8 cellular contexts compared by ENCODE assay signal in the genomic region with DNA sequence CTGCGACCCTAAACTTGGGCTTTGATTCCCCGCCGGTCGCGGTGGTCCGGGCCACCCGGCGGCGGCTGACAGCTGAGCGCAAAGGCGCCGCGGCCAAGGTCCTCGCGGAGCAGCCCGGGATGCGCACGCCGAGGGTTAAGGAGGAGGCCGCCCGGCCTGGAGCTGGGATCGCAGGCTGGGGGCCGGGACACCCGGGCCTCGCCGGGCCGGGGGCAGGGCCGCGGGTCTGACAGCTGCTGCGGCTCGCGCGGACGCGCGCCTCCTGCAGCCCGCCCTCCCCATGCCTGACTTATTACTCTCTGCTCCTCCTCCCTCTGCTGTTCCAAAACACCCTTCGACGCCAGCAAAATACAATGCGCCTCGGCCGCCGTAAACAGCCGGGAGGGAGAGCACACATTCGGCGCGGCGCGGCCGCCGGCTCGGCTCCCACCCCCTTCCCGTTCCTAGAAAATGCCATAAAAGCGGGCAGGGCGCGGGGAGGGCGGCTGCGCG. TPM values are rescaled to one million over a fixed set of nuclear protein-coding genes. Genes with fewer than 3 reads are reported as not detected.
DNase-seq lines count a peak whose midpoint lies in the region; ATAC-seq and TF ChIP-seq lines count a peak whose summit lies in the region.

No MANE protein-coding gene starts in this region.

- H3K9me3 ChIP-seq in HUES6 (ENCODE audit: control insufficient read depth, insufficient read depth, low read depth, low read length) (no peaks in the 10 kb centered on the region), cardiac muscle cell (ENCODE audit: low read depth) (no peaks in the 10 kb centered on the region), ovary (no peaks in the 10 kb centered on the region), upper lobe of right lung (no peaks in the 10 kb centered on the region)

- no peaks in the 10 kb centered on the region for H3K36me3 ChIP-seq in ACC112 (ENCODE audit: insufficient read depth, low read length)
- H3K36me3 ChIP-seq in HUES6 (ENCODE audit: control insufficient read depth, insufficient read depth, low read length): no peaks in the 10 kb centered on the region
- no peaks in the 10 kb centered on the region for H3K36me3 ChIP-seq in cardiac muscle cell
- no peaks in the 10 kb centered on the region for H3K36me3 ChIP-seq in ovary
- H3K36me3 ChIP-seq in upper lobe of right lung: no peaks in the 10 kb centered on the region

- 1% methylated on average over 55 to 59 of the region's 59 CpGs for WGBS in ovary, 3 donors

- peak; percentile 51 for DNase-seq in SK-N-DZ (ENCODE audit: low spot score)
- peak; percentile 18 for DNase-seq in activated naive CD8-positive, alpha-beta T cell treated with anti-CD3 and anti-CD28 coated beads, Interleukin-2, amount 50 U/mL, for 16 hours (ENCODE audit: low read depth, low spot score)
- peak; percentile 71 to 72 for DNase-seq in cardiac muscle cell (ENCODE audit: low read depth in 1 of 2, low spot score in 1 of 2)
- peak; percentile 80 to 87 (median 84) for DNase-seq in ovary
- DNase-seq in upper lobe of right lung: peak; percentile 76

- peak overlapping the region; percentile 82 for H3K9ac ChIP-seq in HUES6 (ENCODE audit: low read length)

- no peaks in the 10 kb centered on the region for H3K79me2 ChIP-seq in ACC112 (ENCODE audit: control insufficient read depth, insufficient read depth, low read length, unreplicated experiment)

- intact Hi-C loops in ovary (cut with DNase I): loop anchor here in 3 of 4 donors (2.0 to 10.0 kb wide), 4 partner anchors 77 to 179 kb away; no protein-coding TSS in a partner anchor
- intact Hi-C loops in upper lobe of right lung (cut with DNase I): no loop called here

- peak; percentile 38 for TF ChIP-seq POLR2A in ovary (IDR thresholded peaks at IDR 0.05)

- ATAC-seq in GM19035 (IDR thresholded peaks at IDR 0.05; ENCODE audit: unreplicated experiment) (peak; percentile 38), upper lobe of right lung (peak; percentile 70)

- H2AFZ ChIP-seq in ACC112 (ENCODE audit: low read length, unreplicated experiment): peak overlapping the region; percentile 73

- H3K4me3 ChIP-seq in ACC112 (ENCODE audit: low read depth, low read length): peak overlapping the region; percentile 75
- H3K4me3 ChIP-seq in HUES6 (ENCODE audit: low read depth, low read length): peak overlapping the region; percentile 83
- H3K4me3 ChIP-seq in cardiac muscle cell: peak overlapping the region; percentile 87
- H3K4me3 ChIP-seq in ovary: peak overlapping the region; percentile 58
- peak overlapping the region; percentile 65 for H3K4me3 ChIP-seq in upper lobe of right lung

- H3K27ac ChIP-seq in ACC112 (ENCODE audit: low read depth, low read length) (no peak overlapping the region), HUES6 (ENCODE audit: low read depth, low read length) (no peak overlapping the region), cardiac muscle cell (peak overlapping the region; percentile 62), ovary (peak overlapping the region; percentile 94 to 97), upper lobe of right lung (peak overlapping the region; percentile 65)

- TF ChIP-seq CTCF in cardiac muscle cell (IDR thresholded peaks at IDR 0.05; ENCODE audit: low read depth, low read length): peak; percentile 2
- TF ChIP-seq CTCF in ovary (IDR thresholded peaks at IDR 0.05): peak in 1 of 3 donors; percentile 14
- no peak for TF ChIP-seq CTCF in upper lobe of right lung (IDR thresholded peaks at IDR 0.05)

- no peaks in the 10 kb centered on the region for H3K4me1 ChIP-seq in ACC112 (ENCODE audit: control insufficient read depth, insufficient read depth, low read length, unreplicated experiment)
- peaks cover 32% of the 10 kb centered on the region for H3K4me1 ChIP-seq in HUES6 (ENCODE audit: control insufficient read depth, insufficient read depth, low read length)
- peaks cover 26% of the 10 kb centered on the region for H3K4me1 ChIP-seq in cardiac muscle cell (ENCODE audit: low read depth)
- H3K4me1 ChIP-seq in ovary (ENCODE audit: insufficient read depth): peaks cover 4% of the 10 kb centered on the region
- peaks cover 9% of the 10 kb centered on the region for H3K4me1 ChIP-seq in upper lobe of right lung

- H3K27me3 ChIP-seq in ACC112 (ENCODE audit: insufficient read depth, low read length) (peaks cover 75% of the 10 kb centered on the region), HUES6 (ENCODE audit: control insufficient read depth, insufficient read depth, low read length) (peaks cover 33% of the 10 kb centered on the region), cardiac muscle cell (peaks cover 21% of the 10 kb centered on the region), ovary (no peaks in the 10 kb centered on the region), upper lobe of right lung (peaks cover 3% of the 10 kb centered on the region)

- no peak for TF ChIP-seq EP300 in ovary (IDR thresholded peaks at IDR 0.05)

RNA-seq across cellular contexts. Expression of a gene that starts 0.7 kb away (rescaled TPM):
- polyA plus RNA-seq in SK-N-DZ (2014; cell fraction: cytosol; rRNA removed): 1.7 and 3.7 TPM in 2 replicates
- 0.84 and 1.5 TPM in 2 replicates for polyA plus RNA-seq in SK-N-DZ (2014; cell fraction: nucleus; rRNA removed)
- total RNA-seq in cardiac muscle cell: 3.2 and 5.6 TPM in 2 replicates
- 4.6 and 5.4 TPM in 2 replicates for polyA plus RNA-seq in cardiac muscle cell
- total RNA-seq in ovary: 10 to 100 TPM in 5 of 7 donors, 1 to 10 TPM in 2; 7.4 to 19.2 (median 16.1) TPM
- polyA plus RNA-seq in ovary: 1 to 10 TPM; 2.6 to 3.2 TPM
- 4.9 TPM for total RNA-seq in upper lobe of right lung

Comparison
In these comparisons a context has a peak if more than half of its experiments do, and no peak if none do; other contexts are left out.
1. H3K27ac ChIP-seq: peak in cardiac muscle cell (single experiment), ovary (2 of 2) and upper lobe of right lung (single experiment); none in ACC112 (single experiment) and HUES6 (single experiment).
2. DNase-seq: peak in every context shown above with its lines; median percentile 84 in ovary; 76 in upper lobe of right lung; 72 in cardiac muscle cell; 51 in SK-N-DZ; 18 in activated naive CD8-positive, alpha-beta T cell treated with anti-CD3 and anti-CD28 coated beads, Interleukin-2, amount 50 U/mL, for 16 hours.
3. Peak in every context shown above with its lines, with median percentiles within 50 percentile points of each other: H3K4me3 ChIP-seq.